Comparison of ENCODE assay signal across 20 cellular contexts in the genomic region with DNA sequence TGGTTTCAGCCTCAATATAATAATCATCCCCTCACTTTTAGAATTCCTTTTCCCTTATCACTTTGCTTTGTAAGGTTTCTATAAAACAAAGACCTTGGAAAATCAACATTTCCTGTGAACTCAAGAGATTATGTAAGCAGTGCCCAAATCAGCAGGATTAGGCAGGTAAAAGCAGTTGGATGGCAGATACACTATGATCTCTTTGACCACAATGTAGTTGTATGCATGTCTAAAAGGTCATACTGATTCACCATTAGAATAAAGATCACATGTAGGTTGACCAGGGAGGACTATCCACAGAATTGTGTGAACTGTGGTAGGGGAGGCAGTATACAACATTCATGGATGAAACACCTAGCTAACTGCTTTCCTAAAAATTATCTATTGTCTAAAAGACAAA.
"Had no signal": no experiment of that assay in that cellular context is flagged by ENCODE, and none has a peak within 500 bp of the region (broad histone marks: within the 10 kb centered on the region; RNA-seq: fewer than 3 reads in every experiment).

No MANE protein-coding gene starts in this region.

- H3K9me3 ChIP-seq: adrenal gland, prostate gland, testis, upper lobe of left lung had no signal

- DNase-seq: activated CD4-positive, alpha-beta T cell treated with anti-CD3 and anti-CD28 coated beads for 36 hours; activated CD4-positive, alpha-beta T cell treated with anti-CD3 and anti-CD28 coated beads, Interleukin-2, amount 50 U/mL, for 48 hours; activated gamma-delta T cell treated with Interleukin-2 at 50 U/mL for 16 hours; adrenal gland; caudate nucleus; endodermal cell; foreskin melanocyte; glutamatergic neuron; hypothalamus; kidney; left lung; right cardiac atrium; stimulated activated CD4-positive, alpha-beta T cell treated with anti-CD3 and anti-CD28 coated beads, Interleukin-2, amount 100 ng/mL, for 48 hours; testis; upper lobe of left lung had no signal

- ATAC-seq: activated CD4-positive, alpha-beta T cell treated with anti-CD3 and anti-CD28 coated beads for 36 hours; activated naive CD4-positive, alpha-beta T cell treated with anti-CD3 and anti-CD28 coated beads, Interleukin-2, amount 50 U/mL, for 72 hours; left lung; right cardiac atrium had no signal

- H3K27ac ChIP-seq: left lung, prostate gland, skin epidermis, testis, upper lobe of left lung had no signal

- H3K4me3 ChIP-seq: adrenal gland, left lung, prostate gland, skin epidermis, testis, upper lobe of left lung had no signal

- FAIRE-seq: colon, kidney, TTC549 had no signal

- H3K4me1 ChIP-seq: left lung, prostate gland, testis, upper lobe of left lung had no signal

- H3K36me3 ChIP-seq: adrenal gland, left lung, prostate gland, upper lobe of left lung had no signal

- H3K27me3 ChIP-seq: adrenal gland, left lung, testis, upper lobe of left lung had no signal
